Comparison of ENCODE assay signal across 27 cellular contexts in genomic region chr9:100308965-100309564, GRCh38. TPM values are rescaled to one million over a fixed set of nuclear protein-coding genes. Genes with fewer than 3 reads are reported as not detected.
DNase-seq lines count a peak whose midpoint lies in the region; ATAC-seq and TF ChIP-seq lines count a peak whose summit lies in the region.
"Had no signal": no experiment of that assay in that cellular context is flagged by ENCODE, and none has a peak within 500 bp of the region (broad histone marks: within the 10 kb centered on the region; RNA-seq: fewer than 3 reads in every experiment).

No MANE protein-coding gene starts in this region.

- peaks cover 4% of the 10 kb centered on the region for H4K20me1 ChIP-seq in osteoblast (ENCODE audit: insufficient read depth, low read length)

- DNase-seq in activated CD8-positive, alpha-beta T cell treated with anti-CD3 and anti-CD28 coated beads for 36 hours, result no peak
- DNase-seq in activated CD8-positive, alpha-beta T cell treated with anti-CD3 and anti-CD28 coated beads, Interleukin-2, amount 10 ng/mL, durations not matched to agents 7 days and 5 days, result no peak
- DNase-seq in HFFc6 (peak; percentile 49), osteoblast (ENCODE audit: insufficient read length, low spot score, missing footprints) (no peak), NCI-H1417 (lab: John Stamatoyannopoulos, UW) (no peak)
- no peak for DNase-seq in effector memory CD8-positive, alpha-beta T cell
- DNase-seq: 8988T; activated CD4-positive, alpha-beta T cell treated with anti-CD3 and anti-CD28 coated beads for 4 hours; activated CD8-positive, alpha-beta memory T cell treated with anti-CD3 and anti-CD28 coated beads, Interleukin-2, amount 50 U/mL, for 48 hours; activated naive CD4-positive, alpha-beta T cell treated with anti-CD3 and anti-CD28 coated beads, Interleukin-2, amount 10 ng/mL, durations not matched to agents 7 days and 5 days; Calu3; effector memory CD4-positive, alpha-beta T cell; esophagus squamous epithelium; heart left ventricle; KBM-7; NCI-H187 treated with DMSO at 0.1 percent for 48 hours; NCI-H2227 treated with DMSO at 0.1 percent for 48 hours; SHP77; stimulated activated CD8-positive, alpha-beta memory T cell treated with anti-CD3 and anti-CD28 coated beads, Interleukin-4, amount 100 ng/mL, for 48 hours; T-cell had no signal

- ATAC-seq in activated CD8-positive, alpha-beta T cell treated with anti-CD3 and anti-CD28 coated beads for 36 hours, result no peak
- ATAC-seq in activated CD8-positive, alpha-beta T cell treated with anti-CD3 and anti-CD28 coated beads, Interleukin-2, amount 10 ng/mL, durations not matched to agents 7 days and 5 days, result no peak
- no peak for ATAC-seq in effector memory CD8-positive, alpha-beta T cell (replicated peaks)
- ATAC-seq in HG03439 (IDR thresholded peaks at IDR 0.05; ENCODE audit: unreplicated experiment) (no peak), GM18511 (IDR thresholded peaks at IDR 0.05; ENCODE audit: unreplicated experiment) (no peak)
- ATAC-seq: T-cell had no signal

- peaks cover 19% of the 10 kb centered on the region for H3K4me1 ChIP-seq in osteoblast (ENCODE audit: insufficient read depth, low read length)
- H3K4me1 ChIP-seq: esophagus squamous epithelium, right atrium auricular region, suprapubic skin, vagina had no signal

- no peak overlapping the region for H3K4me2 ChIP-seq in osteoblast (ENCODE audit: insufficient read depth, low read length)

- H3K27me3 Mint-ChIP-seq in activated CD8-positive, alpha-beta T cell treated with anti-CD3 and anti-CD28 coated beads for 36 hours, result no peaks in the 10 kb centered on the region
- no peaks in the 10 kb centered on the region for H3K27me3 Mint-ChIP-seq in activated CD8-positive, alpha-beta T cell treated with anti-CD3 and anti-CD28 coated beads, Interleukin-2, amount 10 ng/mL, durations not matched to agents 7 days and 5 days (ENCODE audit: low read depth)
- no peaks in the 10 kb centered on the region; the same call in none of the 2 replicates for H3K27me3 Mint-ChIP-seq in HFFc6 (ENCODE audit: insufficient read depth)
- no peaks in the 10 kb centered on the region for H3K27me3 Mint-ChIP-seq in effector memory CD8-positive, alpha-beta T cell
- H3K27me3 Mint-ChIP-seq: activated naive CD4-positive, alpha-beta T cell treated with anti-CD3 and anti-CD28 coated beads, Interleukin-2, amount 10 ng/mL, durations not matched to agents 7 days and 5 days; B cell; T-cell had no signal

- CTCF ChIA-PET in activated CD8-positive, alpha-beta T cell treated with anti-CD3 and anti-CD28 coated beads for 36 hours (lab: Charles Lee), result no interaction called here
- CTCF ChIA-PET in activated CD8-positive, alpha-beta T cell treated with anti-CD3 and anti-CD28 coated beads, Interleukin-2, amount 10 ng/mL, durations not matched to agents 7 days and 5 days (lab: Charles Lee), result no interaction called here

- peaks cover 44% of the 10 kb centered on the region for H3K79me2 ChIP-seq in osteoblast (ENCODE audit: insufficient read depth, low read length)

- no peak overlapping the region for H3K4me3 ChIP-seq in osteoblast (ENCODE audit: insufficient read depth, low read length)
- H3K4me3 ChIP-seq: ascending aorta, esophagus squamous epithelium, heart left ventricle, right atrium auricular region, suprapubic skin, vagina had no signal

- peaks cover 4% of the 10 kb centered on the region for H3K9me3 Mint-ChIP-seq in activated CD8-positive, alpha-beta T cell treated with anti-CD3 and anti-CD28 coated beads for 36 hours
- H3K9me3 Mint-ChIP-seq in activated CD8-positive, alpha-beta T cell treated with anti-CD3 and anti-CD28 coated beads, Interleukin-2, amount 10 ng/mL, durations not matched to agents 7 days and 5 days (ENCODE audit: insufficient read depth), result no peaks in the 10 kb centered on the region
- H3K9me3 Mint-ChIP-seq in HFFc6, result peaks cover 8% of the 10 kb centered on the region; the same call in 1 of the 2 replicates
- no peaks in the 10 kb centered on the region for H3K9me3 Mint-ChIP-seq in effector memory CD8-positive, alpha-beta T cell
- H3K9me3 Mint-ChIP-seq: activated naive CD4-positive, alpha-beta T cell treated with anti-CD3 and anti-CD28 coated beads, Interleukin-2, amount 10 ng/mL, durations not matched to agents 7 days and 5 days; T-cell had no signal

- no peak for TF ChIP-seq CTCF in activated CD8-positive, alpha-beta T cell treated with anti-CD3 and anti-CD28 coated beads for 36 hours (IDR thresholded peaks at IDR 0.05)
- no peak for TF ChIP-seq CTCF in HFFc6 (IDR thresholded peaks at IDR 0.05)
- TF ChIP-seq CTCF in osteoblast (IDR thresholded peaks at IDR 0.05; ENCODE audit: extremely low read depth, low read depth, low read length), result no peak

- no peaks in the 10 kb centered on the region for H3K27me3 ChIP-seq in osteoblast (ENCODE audit: insufficient read depth, low read length)
- H3K27me3 ChIP-seq: ascending aorta, esophagus squamous epithelium, heart left ventricle, right atrium auricular region, suprapubic skin, vagina had no signal

- intact Hi-C loops in activated CD8-positive, alpha-beta T cell treated with anti-CD3 and anti-CD28 coated beads for 36 hours (cut with micrococcal nuclease), result no loop called here

- H3K36me3 Mint-ChIP-seq in activated CD8-positive, alpha-beta T cell treated with anti-CD3 and anti-CD28 coated beads for 36 hours (ENCODE audit: low read depth), result peaks cover 68% of the 10 kb centered on the region
- H3K36me3 Mint-ChIP-seq in activated CD8-positive, alpha-beta T cell treated with anti-CD3 and anti-CD28 coated beads, Interleukin-2, amount 10 ng/mL, durations not matched to agents 7 days and 5 days (ENCODE audit: low read depth), result peaks cover 69% of the 10 kb centered on the region
- peaks cover 52% of the 10 kb centered on the region for H3K36me3 Mint-ChIP-seq in HFFc6 (ENCODE audit: low read depth)
- H3K36me3 Mint-ChIP-seq in effector memory CD8-positive, alpha-beta T cell (ENCODE audit: insufficient read depth), result peaks cover 23% of the 10 kb centered on the region

- no peaks in the 10 kb centered on the region for H3K36me3 ChIP-seq in osteoblast (ENCODE audit: insufficient read depth, low read length)
- H3K36me3 ChIP-seq: vagina had no signal

- no peak overlapping the region for H3K4me3 Mint-ChIP-seq in activated CD8-positive, alpha-beta T cell treated with anti-CD3 and anti-CD28 coated beads for 36 hours
- H3K4me3 Mint-ChIP-seq in activated CD8-positive, alpha-beta T cell treated with anti-CD3 and anti-CD28 coated beads, Interleukin-2, amount 10 ng/mL, durations not matched to agents 7 days and 5 days, result no peak overlapping the region
- peak overlapping the region; percentile 70 for H3K4me3 Mint-ChIP-seq in HFFc6
- H3K4me3 Mint-ChIP-seq in effector memory CD8-positive, alpha-beta T cell, result no peak overlapping the region
- H3K4me3 Mint-ChIP-seq: activated naive CD4-positive, alpha-beta T cell treated with anti-CD3 and anti-CD28 coated beads, Interleukin-2, amount 10 ng/mL, durations not matched to agents 7 days and 5 days; B cell; T-cell had no signal

- no peak overlapping the region for H2AFZ ChIP-seq in osteoblast (ENCODE audit: low read length)

- POLR2A ChIA-PET in activated CD8-positive, alpha-beta T cell treated with anti-CD3 and anti-CD28 coated beads for 36 hours (lab: Charles Lee), result no interaction called here
- POLR2A ChIA-PET in activated CD8-positive, alpha-beta T cell treated with anti-CD3 and anti-CD28 coated beads, Interleukin-2, amount 10 ng/mL, durations not matched to agents 7 days and 5 days (lab: Charles Lee), result no interaction called here

- H3K9me3 ChIP-seq in osteoblast (ENCODE audit: low read depth, low read length), result no peaks in the 10 kb centered on the region
- H3K9me3 ChIP-seq: ascending aorta, esophagus squamous epithelium, heart left ventricle, right atrium auricular region, suprapubic skin, vagina had no signal

- H3K27ac Mint-ChIP-seq in activated CD8-positive, alpha-beta T cell treated with anti-CD3 and anti-CD28 coated beads for 36 hours, result peak overlapping the region; percentile 9
- no peak overlapping the region for H3K27ac Mint-ChIP-seq in activated CD8-positive, alpha-beta T cell treated with anti-CD3 and anti-CD28 coated beads, Interleukin-2, amount 10 ng/mL, durations not matched to agents 7 days and 5 days
- peak overlapping the region; percentile 83 for H3K27ac Mint-ChIP-seq in HFFc6
- H3K27ac Mint-ChIP-seq in effector memory CD8-positive, alpha-beta T cell, result peak overlapping the region; percentile 32 to 70
- H3K27ac Mint-ChIP-seq: activated naive CD4-positive, alpha-beta T cell treated with anti-CD3 and anti-CD28 coated beads, Interleukin-2, amount 10 ng/mL, durations not matched to agents 7 days and 5 days; B cell had no signal

- H3K4me1 Mint-ChIP-seq in activated CD8-positive, alpha-beta T cell treated with anti-CD3 and anti-CD28 coated beads for 36 hours (ENCODE audit: low read depth), result peaks cover 29% of the 10 kb centered on the region
- no peaks in the 10 kb centered on the region for H3K4me1 Mint-ChIP-seq in activated CD8-positive, alpha-beta T cell treated with anti-CD3 and anti-CD28 coated beads, Interleukin-2, amount 10 ng/mL, durations not matched to agents 7 days and 5 days (ENCODE audit: low read depth)
- H3K4me1 Mint-ChIP-seq in HFFc6 (ENCODE audit: low read depth), result peaks cover 76% of the 10 kb centered on the region
- peaks cover 9 to 17% of the 10 kb centered on the region in 2 donors for H3K4me1 Mint-ChIP-seq in effector memory CD8-positive, alpha-beta T cell (ENCODE audit: low read depth in 2 of 2)
- H3K4me1 Mint-ChIP-seq: activated naive CD4-positive, alpha-beta T cell treated with anti-CD3 and anti-CD28 coated beads, Interleukin-2, amount 10 ng/mL, durations not matched to agents 7 days and 5 days; B cell had no signal

- H3K27ac ChIP-seq in osteoblast (ENCODE audit: low read depth, low read length), result peak overlapping the region; percentile 27
- H3K27ac ChIP-seq: ascending aorta, esophagus squamous epithelium, heart left ventricle, right atrium auricular region, suprapubic skin, vagina had no signal

RNA-seq across cellular contexts. Expression of gene TEX10, which starts 43.7 kb away (rescaled TPM):
- 10 to 100 TPM; 26.6 to 30.2 TPM for total RNA-seq in activated CD8-positive, alpha-beta T cell treated with anti-CD3 and anti-CD28 coated beads for 36 hours
- 10 to 100 TPM; 20.6 to 21.0 TPM for total RNA-seq in activated CD8-positive, alpha-beta T cell treated with anti-CD3 and anti-CD28 coated beads, Interleukin-2, amount 10 ng/mL, durations not matched to agents 7 days and 5 days
- total RNA-seq in HFFc6 (2021; fragmentation: NEBNext Ultra II Directional; extraction: Animal tissue kit (Norgen Biotek cat#: 25700)), result 10 to 100 TPM; 25.7 to 29.5 (median 25.9) TPM
- total RNA-seq in osteoblast, result 29.3 and 35.9 TPM in 2 replicates
